25 cellular contexts compared by ENCODE assay signal in the genomic region with DNA sequence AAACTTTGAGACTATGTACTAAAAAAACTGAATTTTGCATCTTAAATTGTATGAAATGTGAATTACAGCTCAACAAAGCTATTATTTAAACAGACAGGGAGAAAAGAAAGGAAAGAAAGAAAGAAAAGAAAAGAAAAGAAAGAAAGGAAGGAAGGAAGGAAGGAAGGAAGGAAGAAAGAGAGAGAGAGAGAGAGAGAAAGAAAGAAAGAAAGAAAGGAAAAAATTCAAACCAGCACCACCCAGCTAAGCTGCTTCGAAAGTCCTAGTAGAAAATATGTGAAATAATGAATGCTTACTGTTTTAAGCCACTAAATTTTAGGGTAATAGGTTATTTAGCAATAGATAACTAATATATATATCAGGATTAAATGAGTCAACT.
"Had no signal": no experiment of that assay in that cellular context is flagged by ENCODE, and none has a peak within 500 bp of the region (broad histone marks: within the 10 kb centered on the region; RNA-seq: fewer than 3 reads in every experiment).

No MANE protein-coding gene starts in this region.

- H3K27ac ChIP-seq: colonic mucosa, esophagus muscularis mucosa, heart right ventricle, lower lobe of right lung, ovary, psoas muscle, sigmoid colon, spleen, thoracic aorta, tibial nerve, upper lobe of left lung had no signal

- H3K9me3 Mint-ChIP-seq: dendritic cell treated with granulocyte-macrophage colony-stimulating factor and Interleukin-4, amounts not matched to agents 40 ng/mL and 50 ng/mL, for 4 days; endodermal cell; memory B cell; natural killer cell; stimulated activated naive B cell treated with anti-CD40 and anti-IgM and Interleukin-4, amounts not matched to agents 10 μg/mL and 1 μg/mL and 100 μg/mL, for 72 hours; stimulated activated naive CD8-positive, alpha-beta T cell treated with anti-CD3 and anti-CD28 coated beads, Interleukin-15, Interleukin-2, amounts not matched to agents 100 ng/mL and 50 ng/mL, for 24 hours had no signal

- H3K9me3 ChIP-seq: colonic mucosa, esophagus muscularis mucosa, heart right ventricle, lower lobe of right lung, ovary, psoas muscle, sigmoid colon, spleen, thoracic aorta, tibial nerve, upper lobe of left lung had no signal

- ATAC-seq: lower lobe of right lung; right cardiac atrium; stimulated activated naive B cell treated with anti-CD40 and anti-IgM and Interleukin-4, amounts not matched to agents 10 μg/mL and 1 μg/mL and 100 μg/mL, for 72 hours had no signal

- H3K4me1 ChIP-seq: colonic mucosa, esophagus muscularis mucosa, heart right ventricle, lower lobe of right lung, psoas muscle, sigmoid colon, spleen, upper lobe of left lung had no signal

- FAIRE-seq: urothelium cell line had no signal

- H3K4me3 Mint-ChIP-seq: dendritic cell treated with granulocyte-macrophage colony-stimulating factor and Interleukin-4, amounts not matched to agents 40 ng/mL and 50 ng/mL, for 4 days; endodermal cell; memory B cell; natural killer cell; stimulated activated naive B cell treated with anti-CD40 and anti-IgM and Interleukin-4, amounts not matched to agents 10 μg/mL and 1 μg/mL and 100 μg/mL, for 72 hours; stimulated activated naive CD8-positive, alpha-beta T cell treated with anti-CD3 and anti-CD28 coated beads, Interleukin-15, Interleukin-2, amounts not matched to agents 100 ng/mL and 50 ng/mL, for 24 hours had no signal

- H3K27me3 Mint-ChIP-seq: dendritic cell treated with granulocyte-macrophage colony-stimulating factor and Interleukin-4, amounts not matched to agents 40 ng/mL and 50 ng/mL, for 4 days; memory B cell; stimulated activated naive B cell treated with anti-CD40 and anti-IgM and Interleukin-4, amounts not matched to agents 10 μg/mL and 1 μg/mL and 100 μg/mL, for 72 hours; stimulated activated naive CD8-positive, alpha-beta T cell treated with anti-CD3 and anti-CD28 coated beads, Interleukin-15, Interleukin-2, amounts not matched to agents 100 ng/mL and 50 ng/mL, for 24 hours had no signal

- H3K36me3 Mint-ChIP-seq: natural killer cell had no signal

- H3K4me3 ChIP-seq: colonic mucosa, esophagus muscularis mucosa, heart right ventricle, lower lobe of right lung, ovary, psoas muscle, sigmoid colon, spleen, thoracic aorta, tibial nerve, upper lobe of left lung had no signal

- H3K27me3 ChIP-seq: colonic mucosa, esophagus muscularis mucosa, heart right ventricle, ovary, sigmoid colon, spleen, tibial nerve, upper lobe of left lung had no signal

- H3K36me3 ChIP-seq: colonic mucosa, ovary had no signal

- H3K4me1 Mint-ChIP-seq: memory B cell; stimulated activated naive B cell treated with anti-CD40 and anti-IgM and Interleukin-4, amounts not matched to agents 10 μg/mL and 1 μg/mL and 100 μg/mL, for 72 hours had no signal

- DNase-seq: colonic mucosa; effector CD8-positive, alpha-beta T cell; endodermal cell; glutamatergic neuron; heart right ventricle; islet precursor cell; left ventricle myocardium superior; lower lobe of right lung; natural killer cell; occipital lobe; ovary; psoas muscle; right cardiac atrium; sigmoid colon; spleen; stimulated activated CD4-positive, alpha-beta T cell treated with anti-CD3 and anti-CD28 coated beads, Interleukin-2, amount 100 ng/mL, for 48 hours; stimulated activated naive B cell treated with anti-CD40 and anti-IgM and Interleukin-4, amounts not matched to agents 10 μg/mL and 1 μg/mL and 100 μg/mL, for 72 hours; upper lobe of left lung had no signal

- H3K27ac Mint-ChIP-seq: dendritic cell treated with granulocyte-macrophage colony-stimulating factor and Interleukin-4, amounts not matched to agents 40 ng/mL and 50 ng/mL, for 4 days; endodermal cell; memory B cell; natural killer cell; stimulated activated naive B cell treated with anti-CD40 and anti-IgM and Interleukin-4, amounts not matched to agents 10 μg/mL and 1 μg/mL and 100 μg/mL, for 72 hours; stimulated activated naive CD8-positive, alpha-beta T cell treated with anti-CD3 and anti-CD28 coated beads, Interleukin-15, Interleukin-2, amounts not matched to agents 100 ng/mL and 50 ng/mL, for 24 hours had no signal
